Comparison of ENCODE assay signal across 17 cellular contexts in the genomic region with DNA sequence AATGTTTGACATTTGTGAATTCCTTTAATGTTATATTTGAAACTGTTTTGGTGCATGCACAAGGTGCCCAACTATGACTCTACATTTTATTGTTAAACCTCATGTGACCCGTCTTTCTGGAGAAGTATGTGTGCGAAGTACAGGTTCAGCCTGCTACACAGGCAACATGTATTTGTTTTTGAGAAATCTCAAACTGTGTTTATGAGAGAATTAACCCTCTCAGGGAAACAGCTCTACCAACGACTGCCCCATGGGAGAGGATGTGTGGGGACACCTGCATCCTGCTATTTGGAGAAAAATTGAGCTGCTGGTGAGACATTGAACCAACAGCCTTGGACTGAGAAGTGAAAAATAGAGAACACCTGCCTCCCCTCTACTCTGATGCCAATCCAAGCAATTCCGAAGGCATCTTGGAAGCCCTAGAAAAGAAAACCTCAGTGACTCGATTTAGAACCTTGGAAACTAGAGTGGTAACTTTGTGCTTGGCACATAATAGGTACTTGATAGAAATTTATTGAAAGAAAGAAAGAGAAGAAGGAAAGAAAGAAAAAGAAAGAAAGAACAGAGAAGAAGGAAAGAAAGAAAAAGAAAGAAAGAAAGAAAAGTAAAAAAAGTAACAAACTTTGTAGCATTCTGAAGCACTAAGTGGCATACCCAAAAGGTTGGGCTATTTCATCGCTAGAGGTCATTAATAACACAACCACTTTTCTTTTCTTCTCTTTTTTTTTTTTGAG. TPM values are rescaled to one million over a fixed set of nuclear protein-coding genes. Genes with fewer than 3 reads are reported as not detected.
"Had no signal": no experiment of that assay in that cellular context is flagged by ENCODE, and none has a peak within 500 bp of the region (broad histone marks: within the 10 kb centered on the region; RNA-seq: fewer than 3 reads in every experiment).

No MANE protein-coding gene starts in this region.

- DNase-seq: effector CD4-positive, alpha-beta T cell; foreskin melanocyte; heart left ventricle; hippocampal formation; kidney glomerular epithelial cell; mucosa of descending colon; naive thymus-derived CD8-positive, alpha-beta T cell; sigmoid colon; stimulated activated CD4-positive, alpha-beta T cell treated with anti-CD3 and anti-CD28 coated beads, Interleukin-2, amount 100 ng/mL, for 24 hours; stimulated activated CD4-positive, alpha-beta T cell treated with anti-CD3 and anti-CD28 coated beads, Interleukin-4, amount 100 ng/mL, for 4 hours; stimulated activated naive CD4-positive, alpha-beta T cell; stomach; substantia nigra; trophoblast cell had no signal

- H3K36me3 Mint-ChIP-seq: naive thymus-derived CD8-positive, alpha-beta T cell had no signal

- H3K4me3 ChIP-seq: coronary artery, heart left ventricle, mucosa of descending colon, sigmoid colon, skin epidermis, stomach had no signal

- H3K27ac ChIP-seq: coronary artery, heart left ventricle, neutrophil, sigmoid colon, skin epidermis, stomach had no signal

- H3K9me3 Mint-ChIP-seq: naive thymus-derived CD8-positive, alpha-beta T cell had no signal

- H3K36me3 ChIP-seq: heart left ventricle, neutrophil, sigmoid colon, stomach had no signal

- H3K4me3 Mint-ChIP-seq: naive thymus-derived CD8-positive, alpha-beta T cell had no signal

- H3K9me3 ChIP-seq: heart left ventricle, mucosa of descending colon, neutrophil, sigmoid colon, stomach had no signal

- H3K27me3 ChIP-seq: sigmoid colon had no signal

RNA-seq across cellular contexts. Expression of gene AKAP12, which starts 2.9 kb away (rescaled TPM):
- total RNA-seq: naive thymus-derived CD8-positive, alpha-beta T cell had no signal
